ENCODE assay signal across 16 cellular contexts in the genomic region with DNA sequence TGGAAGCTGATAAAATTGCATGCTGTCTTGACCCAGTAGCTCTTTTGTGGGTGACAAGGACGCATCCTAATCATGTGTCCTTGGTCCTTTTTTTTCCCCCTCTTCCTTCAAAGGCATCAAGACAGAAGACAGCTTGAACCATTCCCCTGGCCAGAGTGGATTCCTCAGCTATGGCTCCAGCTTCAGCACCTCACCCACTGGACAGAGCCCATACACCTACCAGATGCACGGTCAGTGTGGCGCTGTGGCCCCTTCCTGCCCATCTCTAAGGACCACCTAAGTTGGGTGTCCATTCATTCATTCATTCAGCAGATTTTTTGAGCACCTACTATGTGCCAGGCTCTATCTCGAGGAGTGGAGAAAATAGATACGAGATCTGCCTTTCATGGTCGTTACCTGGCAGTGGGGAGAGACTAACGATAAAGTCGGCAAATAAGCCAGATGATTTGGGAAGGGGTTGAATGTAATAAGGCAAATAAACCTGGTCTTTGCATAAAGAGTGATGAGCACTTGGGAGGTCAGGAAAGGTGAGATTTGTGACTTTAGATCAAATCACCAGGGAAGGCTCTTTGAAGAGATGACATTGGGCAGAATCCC.
"Had no signal": no experiment of that assay in that cellular context is flagged by ENCODE, and none has a peak within 500 bp of the region (broad histone marks: within the 10 kb centered on the region; RNA-seq: fewer than 3 reads in every experiment).

No MANE protein-coding gene starts in this region.

- H3K4me1 Mint-ChIP-seq: activated naive CD8-positive, alpha-beta T cell treated with anti-CD3 and anti-CD28 coated beads, Interleukin-2, amount 10 ng/mL, durations not matched to agents 7 days and 5 days; neural crest cell had no signal

- H3K27ac ChIP-seq: ovary, stomach, thoracic aorta had no signal

- FAIRE-seq: bronchial epithelial cell had no signal

- H3K9me3 ChIP-seq: ovary, stomach, thoracic aorta had no signal

- H3K36me3 Mint-ChIP-seq: activated naive CD8-positive, alpha-beta T cell treated with anti-CD3 and anti-CD28 coated beads, Interleukin-2, amount 10 ng/mL, durations not matched to agents 7 days and 5 days had no signal

- H3K27me3 ChIP-seq: ovary, stomach had no signal

- H3K27ac Mint-ChIP-seq: activated naive CD8-positive, alpha-beta T cell treated with anti-CD3 and anti-CD28 coated beads, Interleukin-2, amount 10 ng/mL, durations not matched to agents 7 days and 5 days; activated T-cell treated with anti-CD3 and anti-CD28 coated beads, Interleukin-2, amount 50 U/mL, for 24 hours; T-helper 17 cell had no signal

- DNase-seq: activated CD4-positive, alpha-beta T cell treated with anti-CD3 and anti-CD28 coated beads, Interleukin-2, amount 50 U/mL, for 4 hours; activated gamma-delta T cell treated with Interleukin-2 at 50 U/mL for 16 hours; activated naive CD8-positive, alpha-beta T cell treated with anti-CD3 and anti-CD28 coated beads, Interleukin-2, amount 10 ng/mL, durations not matched to agents 7 days and 5 days; activated T-cell treated with anti-CD3 and anti-CD28 coated beads, Interleukin-2, amount 50 U/mL, for 24 hours; aorta; foreskin melanocyte; head of caudate nucleus; islet precursor cell; left ventricle myocardium superior; ovary; stomach; T-helper 17 cell had no signal

- H3K4me3 ChIP-seq: ovary, stomach, thoracic aorta had no signal

- ATAC-seq: activated CD4-positive, CD25-positive, alpha-beta regulatory T cell treated with anti-CD3 and anti-CD28 coated beads, Interleukin-2, amount 50 U/mL, for 24 hours; left ventricle myocardium superior; T-helper 17 cell had no signal

- H3K36me3 ChIP-seq: ovary, stomach, thoracic aorta had no signal

- H3K9me3 Mint-ChIP-seq: activated naive CD8-positive, alpha-beta T cell treated with anti-CD3 and anti-CD28 coated beads, Interleukin-2, amount 10 ng/mL, durations not matched to agents 7 days and 5 days; activated T-cell treated with anti-CD3 and anti-CD28 coated beads, Interleukin-2, amount 50 U/mL, for 24 hours; neural crest cell had no signal

- H3K4me3 Mint-ChIP-seq: activated naive CD8-positive, alpha-beta T cell treated with anti-CD3 and anti-CD28 coated beads, Interleukin-2, amount 10 ng/mL, durations not matched to agents 7 days and 5 days; activated T-cell treated with anti-CD3 and anti-CD28 coated beads, Interleukin-2, amount 50 U/mL, for 24 hours; neural crest cell; T-helper 17 cell had no signal
